24 cellular contexts compared by ENCODE assay signal in the genomic region with DNA sequence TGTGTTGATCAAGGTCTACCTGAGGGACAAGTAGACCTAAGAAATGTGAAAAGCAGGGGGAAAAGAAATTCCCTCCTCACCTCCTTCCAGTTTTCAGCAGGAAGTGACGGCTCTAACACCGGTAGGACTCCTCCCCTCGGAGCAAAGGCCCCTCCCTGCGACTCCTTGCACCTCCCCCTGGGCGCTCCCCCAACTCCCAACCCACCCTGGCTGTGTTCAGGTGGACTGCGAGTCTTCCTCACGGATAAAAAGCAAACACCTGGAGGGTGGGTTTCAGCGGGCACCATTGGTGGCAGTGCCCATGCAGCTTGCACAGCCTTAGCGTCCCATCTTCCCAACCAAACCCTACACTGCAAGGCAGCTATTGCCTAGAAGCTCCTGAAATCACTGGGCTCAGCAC.
DNase-seq lines count a peak whose midpoint lies in the region; FAIRE-seq and TF ChIP-seq lines count a peak whose summit lies in the region.
"Had no signal": no experiment of that assay in that cellular context is flagged by ENCODE, and none has a peak within 500 bp of the region (broad histone marks: within the 10 kb centered on the region; RNA-seq: fewer than 3 reads in every experiment).

No MANE protein-coding gene starts in this region.

- POLR2A ChIA-PET in H1 (lab: Charles Lee; ENCODE audit: partially characterized antibody), result no interaction called here

- no peaks in the 10 kb centered on the region for H4K20me1 ChIP-seq in H1 (replicated peaks in 1 of 2; ENCODE audit: control insufficient read depth in 1 of 2, insufficient read depth in 2 of 2, low read length in 2 of 2)
- peaks cover 82% of the 10 kb centered on the region for H4K20me1 ChIP-seq in smooth muscle cell (ENCODE audit: low read depth)
- H4K20me1 ChIP-seq: BLaER1 had no signal

- H2BK120ac ChIP-seq in H1 (replicated peaks; ENCODE audit: low read depth, low read length) (no peak overlapping the region), mesendoderm (ENCODE audit: low read depth, low read length) (no peak overlapping the region)

- in situ Hi-C loops in brain microvascular endothelial cell (cut with HindIII; ENCODE audit: low pct_ligation_motif_present, low sequenced_read_pairs), result no loop called here

- no peak overlapping the region for H2AFZ ChIP-seq in H1 (ENCODE audit: low read length)
- no peak overlapping the region for H2AFZ ChIP-seq in smooth muscle cell (ENCODE audit: low read depth)
- H2AFZ ChIP-seq: GM23338 had no signal

- peaks cover 77% of the 10 kb centered on the region for H3K36me3 ChIP-seq in SJSA1
- H3K36me3 ChIP-seq in H1 (ENCODE audit: control insufficient read depth in 2 of 4, insufficient read depth in 4 of 4, low read length in 3 of 4), result peaks cover 0 to 16% (median 7%) of the 10 kb centered on the region in 4 experiments; a peak in 7 of 8 replicates
- peaks cover 6% of the 10 kb centered on the region for H3K36me3 ChIP-seq in mesendoderm (ENCODE audit: control insufficient read depth, insufficient read depth, low read length)
- peaks cover 26% of the 10 kb centered on the region for H3K36me3 ChIP-seq in smooth muscle cell (ENCODE audit: low read depth)
- H3K36me3 ChIP-seq in brain microvascular endothelial cell (replicated peaks), result peaks cover 98% of the 10 kb centered on the region
- H3K36me3 ChIP-seq: BLaER1, HAP-1 had no signal

- H2BK15ac ChIP-seq in H1 (ENCODE audit: low read length), result no peak overlapping the region
- no peak overlapping the region for H2BK15ac ChIP-seq in mesendoderm (replicated peaks; ENCODE audit: low read depth)

- H3K79me2 ChIP-seq in H1 (ENCODE audit: control insufficient read depth in 1 of 2, insufficient read depth in 2 of 2, low read length in 2 of 2), result no peaks in the 10 kb centered on the region
- no peaks in the 10 kb centered on the region for H3K79me2 ChIP-seq in mesendoderm (ENCODE audit: control insufficient read depth, insufficient read depth, low read length)
- H3K79me2 ChIP-seq in smooth muscle cell (ENCODE audit: low read depth), result no peaks in the 10 kb centered on the region

- H3K18ac ChIP-seq in H1 (ENCODE audit: extremely low read depth, low read length), result no peak overlapping the region
- no peak overlapping the region for H3K18ac ChIP-seq in mesendoderm (ENCODE audit: low read length)

- H3F3A ChIP-seq in smooth muscle cell (ENCODE audit: low read depth), result peaks cover 90% of the 10 kb centered on the region

- H3K27me3 ChIP-seq in SJSA1 (replicated peaks) (no peaks in the 10 kb centered on the region), H1 (replicated peaks in 1 of 4; ENCODE audit: control insufficient read depth in 3 of 4, extremely low read depth in 1 of 4, insufficient read depth in 3 of 4, low read length in 3 of 4) (no peaks in the 10 kb centered on the region), mesendoderm (ENCODE audit: insufficient read depth, low read length, poor library complexity) (no peaks in the 10 kb centered on the region), smooth muscle cell (ENCODE audit: low read depth) (no peaks in the 10 kb centered on the region), brain microvascular endothelial cell (replicated peaks) (no peaks in the 10 kb centered on the region)
- H3K27me3 ChIP-seq: BLaER1 had no signal

- H2AK5ac ChIP-seq in H1 (ENCODE audit: low read depth, low read length) (0 out of 2 replicates have a peak overlapping the region, but pooled peaks have one; percentile 39), mesendoderm (ENCODE audit: low read length) (no peak overlapping the region)

- H2BK20ac ChIP-seq in H1 (ENCODE audit: low read length), result no peak overlapping the region

- no peak overlapping the region for H4K5ac ChIP-seq in H1 (ENCODE audit: insufficient read length, low read depth, low read length)
- peak overlapping the region; percentile 79 for H4K5ac ChIP-seq in mesendoderm (ENCODE audit: low read length)

- peaks cover 42% of the 10 kb centered on the region for H3K4me1 ChIP-seq in SJSA1 (replicated peaks)
- peaks cover 0 to 3% (median 0%) of the 10 kb centered on the region in 4 experiments; a peak in 2 of 7 replicates for H3K4me1 ChIP-seq in H1 (replicated peaks in 1 of 4; ENCODE audit: control insufficient read depth in 3 of 4, insufficient read depth in 4 of 4, low read length in 3 of 4)
- H3K4me1 ChIP-seq in mesendoderm (ENCODE audit: control insufficient read depth, low read depth, low read length), result peaks cover 3% of the 10 kb centered on the region
- H3K4me1 ChIP-seq in smooth muscle cell (ENCODE audit: low read depth), result peaks cover 5% of the 10 kb centered on the region
- H3K4me1 ChIP-seq: BLaER1, HAP-1 had no signal

- H3K4me3 ChIP-seq in SJSA1 (no peak overlapping the region), H1 (ENCODE audit: extremely low read depth in 1 of 4, insufficient read depth in 2 of 4, low read depth in 3 of 4, low read length in 4 of 4) (no peak overlapping the region), mesendoderm (ENCODE audit: low read length) (no peak overlapping the region), smooth muscle cell (no peak overlapping the region), brain microvascular endothelial cell (ENCODE audit: low read depth, low read length) (no peak overlapping the region), coronary artery (no peak overlapping the region)
- H3K4me3 ChIP-seq: BLaER1, GM12878, GM23338, HAP-1 had no signal

- no peak for TF ChIP-seq POLR2A in H1 (IDR thresholded peaks at IDR 0.05; ENCODE audit: control extremely low read depth in 1 of 2, low read depth in 2 of 2, low read length in 2 of 2)

- no peak overlapping the region for H3K9ac ChIP-seq in H1 (replicated peaks in 1 of 4; ENCODE audit: extremely low read depth in 1 of 4, low read depth in 3 of 4, low read length in 3 of 4)
- H3K9ac ChIP-seq in mesendoderm (ENCODE audit: low read length), result no peak overlapping the region
- no peak overlapping the region for H3K9ac ChIP-seq in smooth muscle cell (ENCODE audit: low read depth)
- H3K9ac ChIP-seq: BLaER1 had no signal

- H3K23me2 ChIP-seq in H1 (ENCODE audit: low read depth, low read length), result no peaks in the 10 kb centered on the region

- FAIRE-seq in H1 (lab: Jason Lieb, UNC), result no peak
- FAIRE-seq: A204.1, D721Med, GM12878, H54 had no signal

- no peak for TF ChIP-seq RAD21 in H1 (IDR thresholded peaks at IDR 0.05 in 1 of 2, conservative IDR thresholded peaks at IDR 0.05 in 1 of 2; ENCODE audit: low read depth in 2 of 2, low read length in 2 of 2)

- H4K8ac ChIP-seq in H1 (ENCODE audit: extremely low read depth, insufficient read depth, low read length) (no peak overlapping the region), mesendoderm (ENCODE audit: low read depth, low read length) (no peak overlapping the region)

- no peak overlapping the region for H3K23ac ChIP-seq in H1 (ENCODE audit: insufficient read length)
- no peak overlapping the region for H3K23ac ChIP-seq in mesendoderm (ENCODE audit: low read length)

- CTCF ChIA-PET in H1 (lab: Charles Lee; ENCODE audit: partially characterized antibody), result interaction anchor here (1.4 kb wide), 1 partner anchor 29 kb away, joined by 6 read pairs; no protein-coding TSS in a partner anchor

- no peak overlapping the region for H2BK12ac ChIP-seq in H1 (ENCODE audit: low read depth, low read length)

- TF ChIP-seq CTCF in H1 (IDR thresholded peaks at IDR 0.05; ENCODE audit: control extremely low read depth in 1 of 3, insufficient read depth in 1 of 3, low read depth in 1 of 3, low read length in 3 of 3), result no peak
- no peak for TF ChIP-seq CTCF in smooth muscle cell (IDR thresholded peaks at IDR 0.05; ENCODE audit: borderline replicate concordance, insufficient read depth, poor library complexity, severe bottlenecking)
- no peak for TF ChIP-seq CTCF in brain microvascular endothelial cell (IDR thresholded peaks at IDR 0.05; ENCODE audit: low read depth, low read length, missing control alignments)
- TF ChIP-seq CTCF in coronary artery (IDR thresholded peaks at IDR 0.05), result no peak

- no peak overlapping the region for H3K14ac ChIP-seq in H1 (ENCODE audit: insufficient read length)

- H2BK5ac ChIP-seq in H1 (ENCODE audit: low read depth, low read length), result no peak overlapping the region
- H2BK5ac ChIP-seq in mesendoderm (ENCODE audit: low read length), result no peak overlapping the region

- H3K56ac ChIP-seq in H1 (replicated peaks; ENCODE audit: insufficient read length, low read depth, low read length) (no peak overlapping the region), mesendoderm (ENCODE audit: low read length) (no peak overlapping the region)

- no peak overlapping the region for H4K91ac ChIP-seq in H1 (replicated peaks; ENCODE audit: insufficient read length, low read length)

- H3K79me1 ChIP-seq in H1 (ENCODE audit: low read depth, low read length), result no peaks in the 10 kb centered on the region
- H3K79me1 ChIP-seq in mesendoderm (ENCODE audit: low read length), result no peaks in the 10 kb centered on the region

- DNase-seq in SJSA1 (ENCODE audit: low read depth in 1 of 2, low spot score in 2 of 2) (no peak), H1 (ENCODE audit: low read depth in 1 of 2, low spot score in 2 of 2) (no peak), mesendoderm (no peak), smooth muscle cell (lab: John Stamatoyannopoulos, UW; ENCODE audit: unreplicated experiment) (no peak), NCI-H2196 (lab: John Stamatoyannopoulos, UW; ENCODE audit: unreplicated experiment) (no peak), brain microvascular endothelial cell (no peak), NCI-H2171 treated with DMSO at 0.1 percent for 48 hours (lab: John Stamatoyannopoulos, UW) (no peak), coronary artery (ENCODE audit: low spot score) (no peak)
- DNase-seq: CD4-positive, CD25-positive, alpha-beta regulatory T cell; CD8-positive, alpha-beta T cell; DMS 273 treated with DMSO at 0.1 percent for 48 hours; DMS79; EL; GDM1; HFFc6 had no signal

- WGBS in H1 (ENCODE audit: extremely low coverage in 1 of 2, insufficient coverage in 1 of 2, insufficient read length in 1 of 2, insufficient replicate concordance in 2 of 2, low coverage in 1 of 2, low lambda C conversion rate in 2 of 2, missing lambda C conversion rate in 1 of 2), 2 experiments, result 82% methylated on average over 9 of the region's 9 CpGs; no CpG with 5 or more reads in 1 of the 2 experiments
- WGBS in mesendoderm (ENCODE audit: extremely low coverage, insufficient coverage, low lambda C conversion rate), result no CpG with 5 or more reads among the region's 9 CpGs
- WGBS in smooth muscle cell (ENCODE audit: low lambda C conversion rate), result 93% methylated on average over 8 of the region's 9 CpGs

- H3K4me2 ChIP-seq in H1 (ENCODE audit: insufficient read depth in 1 of 2, low read depth in 2 of 2, low read length in 2 of 2) (no peak overlapping the region), mesendoderm (ENCODE audit: low read length) (no peak overlapping the region), smooth muscle cell (no peak overlapping the region)
- H3K4me2 ChIP-seq: BLaER1, GM23338 had no signal

- H3K4ac ChIP-seq in H1 (replicated peaks; ENCODE audit: insufficient read length, low read depth, low read length) (no peak overlapping the region), mesendoderm (ENCODE audit: low read depth, low read length) (no peak overlapping the region)

- H3K9me3 ChIP-seq in SJSA1 (replicated peaks), result no peaks in the 10 kb centered on the region
- no peaks in the 10 kb centered on the region for H3K9me3 ChIP-seq in H1 (ENCODE audit: insufficient read depth in 2 of 2, low read depth in 1 of 2, low read length in 1 of 2)
- H3K9me3 ChIP-seq in smooth muscle cell (replicated peaks; ENCODE audit: low read depth), result no peaks in the 10 kb centered on the region
- H3K9me3 ChIP-seq: HAP-1 had no signal

- H3K27ac ChIP-seq in SJSA1 (0 out of 2 replicates have a peak overlapping the region, but pooled peaks have one; percentile 9), H1 (ENCODE audit: low read depth, low read length) (no peak overlapping the region), mesendoderm (ENCODE audit: low read depth, low read length) (no peak overlapping the region), smooth muscle cell (ENCODE audit: low read depth) (peak overlapping the region; percentile 90), brain microvascular endothelial cell (no peak overlapping the region), coronary artery (peak overlapping the region in 1 of 2 donors; percentile 6)
- H3K27ac ChIP-seq: 22Rv1, BLaER1, C4-2B had no signal

- no peak for TF ChIP-seq EP300 in H1 (IDR thresholded peaks at IDR 0.05; ENCODE audit: borderline replicate concordance in 1 of 2, low read depth in 2 of 2, low read length in 2 of 2)

Comparison
In these comparisons a context has a peak if more than half of its experiments do, and no peak if none do; other contexts are left out.
1. H3K27ac ChIP-seq: peak in SJSA1 (single experiment) and smooth muscle cell (single experiment); none in H1 (single experiment), mesendoderm (single experiment) and brain microvascular endothelial cell (single experiment).